In the genomic region with DNA sequence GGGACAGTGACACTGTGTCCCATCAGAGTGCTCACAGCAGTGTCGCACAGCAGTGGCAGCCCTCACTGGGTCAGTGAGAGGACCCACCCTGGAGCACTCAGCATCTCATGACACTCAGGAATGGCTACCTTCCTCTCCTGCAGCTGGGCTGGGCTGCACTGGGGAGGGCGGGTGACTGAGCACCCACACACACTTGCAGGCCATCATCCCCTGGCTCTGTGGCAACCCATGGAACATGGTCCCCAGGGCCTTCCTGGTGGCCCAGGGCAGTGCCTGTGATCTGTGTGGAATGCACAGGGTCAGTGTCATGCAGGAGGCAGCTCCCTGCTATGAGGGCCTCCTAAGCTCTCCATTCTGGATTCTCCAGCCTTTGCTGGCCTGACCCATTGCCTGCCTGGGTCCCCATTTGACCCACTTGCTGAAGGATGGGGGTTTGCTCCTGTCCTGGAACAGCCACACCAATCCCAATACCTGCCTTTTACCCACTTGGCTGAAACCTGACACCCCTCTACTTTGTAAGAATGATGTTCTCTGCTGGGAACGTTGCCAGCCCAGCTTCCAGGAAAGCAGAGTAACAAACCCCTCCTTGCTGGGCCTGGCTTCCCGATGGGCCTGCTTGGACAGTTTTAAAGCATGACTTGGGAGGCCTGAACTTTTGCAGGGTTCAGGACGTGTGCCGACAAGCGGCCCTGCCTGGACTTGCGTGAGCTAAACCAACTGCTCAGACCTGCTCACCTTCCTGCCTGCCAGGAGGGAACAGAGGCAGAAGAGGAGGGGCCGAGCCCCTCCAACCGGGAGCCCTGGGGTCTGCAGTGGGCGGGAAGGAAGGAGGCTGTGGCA, we compare ENCODE assay signal across 1 cellular context.
TF ChIP-seq lines count a peak whose summit lies in the region.

No MANE protein-coding gene starts in this region.

TF ChIP-seq in GM23338, 12 proteins besides CTCF, POLR2A, EP300 and RAD21 (continued from another document):
- TF ChIP-seq, protein P1, sequence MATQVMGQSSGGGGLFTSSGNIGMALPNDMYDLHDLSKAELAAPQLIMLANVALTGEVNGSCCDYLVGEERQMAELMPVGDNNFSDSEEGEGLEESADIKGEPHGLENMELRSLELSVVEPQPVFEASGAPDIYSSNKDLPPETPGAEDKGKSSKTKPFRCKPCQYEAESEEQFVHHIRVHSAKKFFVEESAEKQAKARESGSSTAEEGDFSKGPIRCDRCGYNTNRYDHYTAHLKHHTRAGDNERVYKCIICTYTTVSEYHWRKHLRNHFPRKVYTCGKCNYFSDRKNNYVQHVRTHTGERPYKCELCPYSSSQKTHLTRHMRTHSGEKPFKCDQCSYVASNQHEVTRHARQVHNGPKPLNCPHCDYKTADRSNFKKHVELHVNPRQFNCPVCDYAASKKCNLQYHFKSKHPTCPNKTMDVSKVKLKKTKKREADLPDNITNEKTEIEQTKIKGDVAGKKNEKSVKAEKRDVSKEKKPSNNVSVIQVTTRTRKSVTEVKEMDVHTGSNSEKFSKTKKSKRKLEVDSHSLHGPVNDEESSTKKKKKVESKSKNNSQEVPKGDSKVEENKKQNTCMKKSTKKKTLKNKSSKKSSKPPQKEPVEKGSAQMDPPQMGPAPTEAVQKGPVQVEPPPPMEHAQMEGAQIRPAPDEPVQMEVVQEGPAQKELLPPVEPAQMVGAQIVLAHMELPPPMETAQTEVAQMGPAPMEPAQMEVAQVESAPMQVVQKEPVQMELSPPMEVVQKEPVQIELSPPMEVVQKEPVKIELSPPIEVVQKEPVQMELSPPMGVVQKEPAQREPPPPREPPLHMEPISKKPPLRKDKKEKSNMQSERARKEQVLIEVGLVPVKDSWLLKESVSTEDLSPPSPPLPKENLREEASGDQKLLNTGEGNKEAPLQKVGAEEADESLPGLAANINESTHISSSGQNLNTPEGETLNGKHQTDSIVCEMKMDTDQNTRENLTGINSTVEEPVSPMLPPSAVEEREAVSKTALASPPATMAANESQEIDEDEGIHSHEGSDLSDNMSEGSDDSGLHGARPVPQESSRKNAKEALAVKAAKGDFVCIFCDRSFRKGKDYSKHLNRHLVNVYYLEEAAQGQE (IDR thresholded peaks at IDR 0.05; ENCODE audit: unreplicated experiment), result no peak
- TF ChIP-seq JUNB (IDR thresholded peaks at IDR 0.05; ENCODE audit: unreplicated experiment) (no peak), STAT1 (IDR thresholded peaks at IDR 0.05; ENCODE audit: unreplicated experiment) (no peak), CREB1 (CRISPR knock-in tag; IDR thresholded peaks at IDR 0.05; ENCODE audit: low read depth) (no peak)
